1 cellular context compared by ENCODE assay signal in the genomic region with DNA sequence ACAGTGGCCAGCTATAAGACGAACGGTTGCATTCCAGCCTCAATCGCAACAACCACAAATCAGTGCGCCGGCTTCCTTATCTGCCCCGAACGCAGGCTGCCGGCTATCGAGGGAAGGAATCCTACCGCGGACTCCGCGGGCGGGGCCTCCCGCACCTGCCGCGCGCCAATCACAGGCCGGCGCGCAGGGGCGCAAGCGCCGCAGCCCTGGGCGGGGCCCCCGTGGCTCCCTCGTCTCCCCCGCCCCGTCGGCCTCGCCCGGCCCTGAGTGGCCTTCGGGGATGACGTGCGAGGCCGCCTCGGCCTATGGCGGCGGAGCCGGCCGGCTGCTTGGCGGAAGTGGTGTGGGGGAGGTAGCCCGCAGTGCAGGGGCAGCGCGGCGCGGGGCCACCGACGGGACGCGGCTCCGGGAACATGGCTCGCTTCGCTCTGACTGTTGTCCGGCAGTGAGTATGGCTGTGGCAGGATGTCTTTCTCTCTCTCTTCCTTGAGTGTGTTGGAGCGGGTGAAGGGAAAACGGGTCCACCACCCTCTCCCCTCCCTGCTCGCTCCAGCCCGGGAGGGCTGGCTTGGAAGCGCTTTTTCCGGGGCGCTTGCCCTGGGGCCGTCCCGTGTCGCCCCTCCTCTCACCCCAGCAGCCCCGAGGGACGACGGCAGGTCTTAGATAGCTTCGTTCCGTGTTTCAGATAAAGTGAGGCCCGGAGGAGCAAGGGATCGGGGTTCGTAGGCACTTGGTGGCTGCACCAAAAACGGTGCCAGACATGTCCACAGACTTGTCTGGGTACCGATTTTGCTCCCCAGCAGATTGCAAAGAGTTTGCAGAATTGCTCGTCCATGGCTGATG.
TF ChIP-seq lines count a peak whose summit lies in the region.

A gene with protein sequence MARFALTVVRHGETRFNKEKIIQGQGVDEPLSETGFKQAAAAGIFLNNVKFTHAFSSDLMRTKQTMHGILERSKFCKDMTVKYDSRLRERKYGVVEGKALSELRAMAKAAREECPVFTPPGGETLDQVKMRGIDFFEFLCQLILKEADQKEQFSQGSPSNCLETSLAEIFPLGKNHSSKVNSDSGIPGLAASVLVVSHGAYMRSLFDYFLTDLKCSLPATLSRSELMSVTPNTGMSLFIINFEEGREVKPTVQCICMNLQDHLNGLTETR (plus strand): TSS at position 355 of the 843 bp plus-strand sequence. CDS start 59 bp downstream, at position 414.

TF ChIP-seq in IMR-90, 13 proteins besides CTCF, POLR2A, EP300 and RAD21 (continued from another document):
- TF ChIP-seq, protein P1, sequence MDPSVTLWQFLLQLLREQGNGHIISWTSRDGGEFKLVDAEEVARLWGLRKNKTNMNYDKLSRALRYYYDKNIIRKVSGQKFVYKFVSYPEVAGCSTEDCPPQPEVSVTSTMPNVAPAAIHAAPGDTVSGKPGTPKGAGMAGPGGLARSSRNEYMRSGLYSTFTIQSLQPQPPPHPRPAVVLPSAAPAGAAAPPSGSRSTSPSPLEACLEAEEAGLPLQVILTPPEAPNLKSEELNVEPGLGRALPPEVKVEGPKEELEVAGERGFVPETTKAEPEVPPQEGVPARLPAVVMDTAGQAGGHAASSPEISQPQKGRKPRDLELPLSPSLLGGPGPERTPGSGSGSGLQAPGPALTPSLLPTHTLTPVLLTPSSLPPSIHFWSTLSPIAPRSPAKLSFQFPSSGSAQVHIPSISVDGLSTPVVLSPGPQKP (IDR thresholded peaks at IDR 0.05; ENCODE audit: borderline replicate concordance, low read depth, low read length): no peak
- no peak for TF ChIP-seq FOS (IDR thresholded peaks at IDR 0.05; ENCODE audit: low read depth, low read length)
- peak; percentile 17; the same call in 1 of the 2 replicates for TF ChIP-seq BHLHE40 (IDR thresholded peaks at IDR 0.05; ENCODE audit: low read depth, low read length)
- TF ChIP-seq, protein P2, sequence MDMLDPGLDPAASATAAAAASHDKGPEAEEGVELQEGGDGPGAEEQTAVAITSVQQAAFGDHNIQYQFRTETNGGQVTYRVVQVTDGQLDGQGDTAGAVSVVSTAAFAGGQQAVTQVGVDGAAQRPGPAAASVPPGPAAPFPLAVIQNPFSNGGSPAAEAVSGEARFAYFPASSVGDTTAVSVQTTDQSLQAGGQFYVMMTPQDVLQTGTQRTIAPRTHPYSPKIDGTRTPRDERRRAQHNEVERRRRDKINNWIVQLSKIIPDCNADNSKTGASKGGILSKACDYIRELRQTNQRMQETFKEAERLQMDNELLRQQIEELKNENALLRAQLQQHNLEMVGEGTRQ (IDR thresholded peaks at IDR 0.05; ENCODE audit: low read depth, low read length): peak; percentile 49; the same call in 1 of the 2 replicates
- TF ChIP-seq NFE2L2 (IDR thresholded peaks at IDR 0.05; ENCODE audit: low read depth, low read length): no peak
- peak; percentile 99 for TF ChIP-seq MAZ (IDR thresholded peaks at IDR 0.05; ENCODE audit: borderline replicate concordance, low read depth, low read length)
- no peak for TF ChIP-seq CEBPB (IDR thresholded peaks at IDR 0.05; ENCODE audit: low read depth, low read length)
- TF ChIP-seq MAFK (IDR thresholded peaks at IDR 0.05; ENCODE audit: low read depth, low read length): no peak
- no peak for TF ChIP-seq CHD1 (IDR thresholded peaks at IDR 0.05; ENCODE audit: low read depth, low read length)
- TF ChIP-seq MXI1 (IDR thresholded peaks at IDR 0.05; ENCODE audit: borderline replicate concordance, low read depth, low read length): peak; percentile 73; the same call in 1 of the 2 replicates
